8 cellular contexts compared by ENCODE assay signal in genomic region chr16:50741808-50742520, GRCh38. TPM values are rescaled to one million over a fixed set of nuclear protein-coding genes. Genes with fewer than 3 reads are reported as not detected.
DNase-seq lines count a peak whose midpoint lies in the region; ATAC-seq, FAIRE-seq and TF ChIP-seq lines count a peak whose summit lies in the region.

CYLD (plus strand) TSS chr16:50742086; CDS start chr16:50749699, 7,613 bp downstream.

- peak within 1 kb of the TSS; percentile 78 for H3K4me3 Mint-ChIP-seq in Calu3 (ENCODE audit: low read depth, unreplicated experiment)

- H3K9me3 Mint-ChIP-seq in Calu3 (ENCODE audit: low read depth, unreplicated experiment) = no peaks in the 10 kb centered on the region

- peak within 1 kb of the TSS; percentile 87 for H3K27ac Mint-ChIP-seq in Calu3 (ENCODE audit: unreplicated experiment)

- intact Hi-C loops in Calu3 (cut with micrococcal nuclease; ENCODE audit: unreplicated experiment) = loop anchor here (2.0 kb wide), 1 partner anchor 21 kb away; no protein-coding TSS in a partner anchor

- peak within 1 kb of the TSS; percentile 87; the same call in 1 of the 2 replicates for H2AFZ ChIP-seq in OCI-LY1 (ENCODE audit: low read length)

- H3F3A ChIP-seq in OCI-LY1 (ENCODE audit: insufficient read depth, low read length) = no peaks in the 10 kb centered on the region

- CTCF ChIA-PET in Calu3 (lab: Charles Lee) = interaction anchor here (0.7 to 1.1 kb wide), 7 partner anchors 20 to 78 kb away, joined by 3 to 8 read pairs (median 4); no protein-coding TSS in a partner anchor

- peaks cover 25% of the 10 kb centered on the region for H3K4me1 Mint-ChIP-seq in Calu3 (ENCODE audit: low read depth, unreplicated experiment)

- H3K27me3 Mint-ChIP-seq in Calu3 (ENCODE audit: unreplicated experiment) = peaks cover 30% of the 10 kb centered on the region

- no peaks in the 10 kb centered on the region for H4K20me1 ChIP-seq in OCI-LY1 (ENCODE audit: insufficient read depth, low read length)

- peak; percentile 100 for FAIRE-seq in endometrium (lab: Jason Lieb, UNC)

- TF ChIP-seq CTCF in Calu3 (IDR thresholded peaks at IDR 0.05; ENCODE audit: unreplicated experiment) (no peak), OCI-LY1 (IDR thresholded peaks at IDR 0.05; ENCODE audit: low read length) (no peak)

- H3K4me1 ChIP-seq in HUES64 (ENCODE audit: insufficient read depth, low read length) = peaks cover 20% of the 10 kb centered on the region
- H3K4me1 ChIP-seq in OCI-LY1 (ENCODE audit: insufficient read depth, low read length, severe bottlenecking) = peaks cover 35% of the 10 kb centered on the region
- H3K4me1 ChIP-seq in mesodermal cell (ENCODE audit: control insufficient read depth, insufficient read depth, low read length, poor library complexity, severe bottlenecking) = peaks cover 4% of the 10 kb centered on the region

- no peaks in the 10 kb centered on the region for H3K36me3 ChIP-seq in HUES64 (ENCODE audit: insufficient read depth, low read length)
- H3K36me3 ChIP-seq in OCI-LY1 (ENCODE audit: insufficient read depth, low read length) = peaks cover 5% of the 10 kb centered on the region; the same call in 1 of the 2 replicates
- H3K36me3 ChIP-seq in mesodermal cell (ENCODE audit: control insufficient read depth, insufficient read depth, low read length) = no peaks in the 10 kb centered on the region

- peak; percentile 99 for DNase-seq in Calu3
- peak; percentile 98 for DNase-seq in activated CD8-positive, alpha-beta memory T cell treated with anti-CD3 and anti-CD28 coated beads, Interleukin-2, amount 50 U/mL, for 4 hours
- DNase-seq in stimulated activated CD8-positive, alpha-beta memory T cell treated with anti-CD3 and anti-CD28 coated beads, Interleukin-15, amount 100 ng/mL, for 4 hours (ENCODE audit: low read depth in 2 of 2) = peak; percentile 99 to 100

- H3K79me2 ChIP-seq in OCI-LY1 (ENCODE audit: insufficient read depth, low read length) = no peaks in the 10 kb centered on the region

- peak within 1 kb of the TSS; percentile 88 for H3K4me2 ChIP-seq in OCI-LY1 (ENCODE audit: low read length)

- BruUV-seq in Calu3 (replicated peaks; lab: Mats Ljungman, UMichigan) = no TSS peak

- WGBS in HUES64 = under 1% methylated on average over 81 of the region's 85 CpGs
- WGBS in mesodermal cell (ENCODE audit: insufficient coverage in 2 of 2), 2 experiments = 0% methylated on average over 34 to 53 of the region's 85 CpGs

- H3K27ac ChIP-seq in HUES64 (ENCODE audit: low read depth, low read length) = no peak within 1 kb of the TSS; the same call in 1 of the 2 replicates
- no peak within 1 kb of the TSS for H3K27ac ChIP-seq in OCI-LY1 (ENCODE audit: low read depth, low read length, poor library complexity, severe bottlenecking)
- H3K27ac ChIP-seq in mesodermal cell (ENCODE audit: low read depth, low read length, severe bottlenecking) = no peak within 1 kb of the TSS

- H3K9ac ChIP-seq in HUES64 (ENCODE audit: low read depth, low read length) (peak within 1 kb of the TSS; percentile 38; the same call in 1 of the 2 replicates), OCI-LY1 (ENCODE audit: low read length) (peak within 1 kb of the TSS; percentile 84)

- H3K9me3 ChIP-seq in HUES64 (ENCODE audit: insufficient read depth, low read depth, low read length) (no peaks in the 10 kb centered on the region), OCI-LY1 (ENCODE audit: low read length) (no peaks in the 10 kb centered on the region), mesodermal cell (ENCODE audit: control insufficient read depth, low read length) (no peaks in the 10 kb centered on the region)

- peak; percentile 92 for ATAC-seq in GM21447 (IDR thresholded peaks at IDR 0.05; ENCODE audit: unreplicated experiment)

- H3K9me2 ChIP-seq in OCI-LY1 (ENCODE audit: low read depth, low read length) = no peaks in the 10 kb centered on the region

- H3K27me3 ChIP-seq in HUES64 (ENCODE audit: insufficient read depth, low read length) (no peaks in the 10 kb centered on the region), OCI-LY1 (ENCODE audit: insufficient read depth, low read length) (no peaks in the 10 kb centered on the region)

- H3K4me3 ChIP-seq in HUES64 (ENCODE audit: low read length) (peak within 1 kb of the TSS; percentile 73), OCI-LY1 (ENCODE audit: low read depth, low read length, poor library complexity, severe bottlenecking) (peak within 1 kb of the TSS; percentile 91), mesodermal cell (ENCODE audit: extremely low read depth, insufficient read depth, low read length, poor library complexity, severe bottlenecking) (peak within 1 kb of the TSS; percentile 67)

- H3K36me3 Mint-ChIP-seq in Calu3 (ENCODE audit: insufficient read depth, unreplicated experiment) = peaks cover 23% of the 10 kb centered on the region

RNA-seq across cellular contexts. Expression of gene CYLD, which starts in this region (rescaled TPM):
- 29.2 and 31.8 TPM in 2 replicates for total RNA-seq in Calu3 (2022)
- 8.9 TPM for polyA plus RNA-seq in HUES64 (2013, experiment 1 of 2)
- polyA plus RNA-seq in HUES64 (2013, experiment 2 of 2) = 7.5 TPM
- 13.9 TPM for polyA plus RNA-seq in mesodermal cell (2013, experiment 1 of 2)
- 11.7 TPM for polyA plus RNA-seq in mesodermal cell (2013, experiment 2 of 2)
